ENCODE assay signal across 20 cellular contexts in genomic region chr1:25867210-25867991, GRCh38. TPM values are rescaled to one million over a fixed set of nuclear protein-coding genes. Genes with fewer than 3 reads are reported as not detected.
DNase-seq lines count a peak whose midpoint lies in the region; ATAC-seq, FAIRE-seq and TF ChIP-seq lines count a peak whose summit lies in the region.
"Had no signal": no experiment of that assay in that cellular context is flagged by ENCODE, and none has a peak within 500 bp of the region (broad histone marks: within the 10 kb centered on the region; RNA-seq: fewer than 3 reads in every experiment).

No MANE protein-coding gene starts in this region.

- 42% methylated on average over 9 of the region's 9 CpGs for WGBS in HepG2 (ENCODE audit: low lambda C conversion rate)
- 14 to 59% (median 33%) methylated on average over 9 of the region's 9 CpGs for WGBS in small intestine, 3 donors

- H3K27ac ChIP-seq in HepG2 (ENCODE audit: extremely low read length, insufficient read depth, low read length) (peak overlapping the region; percentile 60), small intestine (ENCODE audit: low read depth in 1 of 2, low read length in 1 of 2) (peak overlapping the region; percentile 78 to 79), coronary artery (no peak overlapping the region)
- H3K27ac ChIP-seq: BLaER1 treated with 17β-estradiol and CSF1 and Interleukin-3, amounts not matched to agents 10 nM and 100 nM; foreskin keratinocyte had no signal

- peaks cover 8 to 15% of the 10 kb centered on the region in 2 experiments; a peak in 4 of 5 replicates for H3K36me3 ChIP-seq in HepG2 (replicated peaks in 1 of 2; ENCODE audit: control insufficient read depth in 1 of 2, insufficient read depth in 2 of 2, low read length in 2 of 2)
- H3K36me3 ChIP-seq in small intestine (ENCODE audit: control insufficient read depth in 2 of 2, insufficient read depth in 2 of 2, low read length in 2 of 2): peaks cover 0 to 7% of the 10 kb centered on the region in 2 donors
- H3K36me3 ChIP-seq: transverse colon had no signal

- CTCF ChIA-PET in HepG2 (lab: Yijun Ruan, JAX; ENCODE audit: low intra/inter-chr PET ratio, low total read pairs): no interaction called here

- TF ChIP-seq EP300 in HepG2 (IDR thresholded peaks at IDR 0.05; ENCODE audit: low read depth in 2 of 2, low read length in 2 of 2) (no peak), HepG2 (CRISPR knock-in tag; IDR thresholded peaks at IDR 0.05; ENCODE audit: borderline replicate concordance) (no peak)

- DNase-seq in LNCaP clone FGC (ENCODE audit: low read depth) (peak; percentile 58), epithelial cell of proximal tubule (ENCODE audit: low read depth) (peak; percentile 82), HepG2 (ENCODE audit: low spot score) (peak; percentile 65), small intestine (peak; percentile 95), NCI-H345 treated with DMSO at 0.1 percent for 48 hours (lab: John Stamatoyannopoulos, UW; ENCODE audit: unreplicated experiment) (no peak), coronary artery (ENCODE audit: low spot score) (no peak)
- DNase-seq: activated B cell treated with CpG ODN at 0.5 μM for 24 hours; activated CD8-positive, alpha-beta memory T cell treated with anti-CD3 and anti-CD28 coated beads for 24 hours; activated effector memory CD4-positive, alpha-beta T cell treated with Interleukin-2 at 50 U/mL for 16 hours; amniotic stem cell; foreskin keratinocyte; NCI-H1092; stimulated activated naive B cell treated with anti-CD40 and anti-IgM and Interleukin-4, amounts not matched to agents 10 μg/mL and 1 μg/mL and 100 μg/mL, for 72 hours; T-helper 1 cell; transverse colon had no signal

- H3K4me1 ChIP-seq in HepG2 (ENCODE audit: insufficient read depth, low read length): peaks cover 77% of the 10 kb centered on the region
- H3K4me1 ChIP-seq in small intestine (ENCODE audit: control insufficient read depth in 2 of 2, insufficient read depth in 1 of 2, low read depth in 1 of 2, low read length in 1 of 2): peaks cover 5 to 7% of the 10 kb centered on the region in 2 donors

- H3K4me2 ChIP-seq in HepG2 (ENCODE audit: low read depth, low read length): peak overlapping the region; percentile 57

- no peak for TF ChIP-seq RAD21 in HepG2 (CRISPR knock-in tag; IDR thresholded peaks at IDR 0.05)

- ATAC-seq in HepG2 (peak; percentile 43), GM18907 (IDR thresholded peaks at IDR 0.05; ENCODE audit: unreplicated experiment) (no peak), GM21447 (IDR thresholded peaks at IDR 0.05; ENCODE audit: unreplicated experiment) (no peak)
- ATAC-seq: foreskin keratinocyte; K562; Right ventricle myocardium inferior; stimulated activated naive B cell treated with anti-CD40 and anti-IgM and Interleukin-4, amounts not matched to agents 10 μg/mL and 1 μg/mL and 100 μg/mL, for 72 hours had no signal

- no peaks in the 10 kb centered on the region for H3K9me3 ChIP-seq in HepG2 (ENCODE audit: low read length)
- no peaks in the 10 kb centered on the region for H3K9me3 ChIP-seq in small intestine (ENCODE audit: control insufficient read depth, low read depth)
- H3K9me3 ChIP-seq: BLaER1 treated with 17β-estradiol and CSF1 and Interleukin-3, amounts not matched to agents 10 nM and 100 nM; transverse colon had no signal

- H3K9ac ChIP-seq in HepG2 (ENCODE audit: insufficient read depth, low read depth, low read length): no peak overlapping the region
- H3K9ac ChIP-seq: BLaER1 treated with 17β-estradiol and CSF1 and Interleukin-3, amounts not matched to agents 10 nM and 100 nM had no signal

- intact Hi-C loops in HepG2 (cut with micrococcal nuclease; ENCODE audit: unreplicated experiment): no loop called here

- no peaks in the 10 kb centered on the region for H4K20me1 ChIP-seq in HepG2 (ENCODE audit: insufficient read depth, low read length)
- H4K20me1 ChIP-seq: BLaER1 treated with 17β-estradiol and CSF1 and Interleukin-3, amounts not matched to agents 10 nM and 100 nM had no signal

- in situ Hi-C loops in HepG2 (cut with HindIII; ENCODE audit: extremely low pct_ligation_motif_present, low pct_unique_long_range_greater_than_20kb): no loop called here

- peak in 1 of 2 experiments; percentile 32; a peak in 1 of 4 replicates for TF ChIP-seq POLR2A in HepG2 (IDR thresholded peaks at IDR 0.05; ENCODE audit: insufficient read depth in 1 of 2, low read depth in 2 of 2, low read length in 2 of 2)

- BruUV-seq in HepG2 (replicated peaks; lab: Mats Ljungman, UMichigan): no TSS peak

- no peak for TF ChIP-seq CTCF in LNCaP clone FGC (IDR thresholded peaks at IDR 0.05; ENCODE audit: control insufficient read depth, extremely low read depth, insufficient read depth)
- TF ChIP-seq CTCF in epithelial cell of proximal tubule (conservative IDR thresholded peaks at IDR 0.05; ENCODE audit: low read depth, low read length): no peak
- no peak for TF ChIP-seq CTCF in HepG2 (CRISPR knock-in tag; IDR thresholded peaks at IDR 0.05)
- TF ChIP-seq CTCF in coronary artery (IDR thresholded peaks at IDR 0.05): no peak

- H3K27me3 ChIP-seq in HepG2 (ENCODE audit: control insufficient read depth in 1 of 2, insufficient read depth in 2 of 2, low read length in 2 of 2): no peaks in the 10 kb centered on the region
- H3K27me3 ChIP-seq in small intestine (ENCODE audit: control insufficient read depth in 2 of 2, insufficient read depth in 2 of 2, low read length in 2 of 2): no peaks in the 10 kb centered on the region
- H3K27me3 ChIP-seq: BLaER1 treated with 17β-estradiol and CSF1 and Interleukin-3, amounts not matched to agents 10 nM and 100 nM; foreskin keratinocyte; transverse colon had no signal

- H3K79me2 ChIP-seq in HepG2 (ENCODE audit: insufficient read depth, low read length): no peaks in the 10 kb centered on the region

- FAIRE-seq in HepG2 (lab: Jason Lieb, UNC) (peak; percentile 55), small intestine (lab: Jason Lieb, UNC) (peak; percentile 15)
- FAIRE-seq: K562 had no signal

- H2AFZ ChIP-seq in HepG2 (ENCODE audit: low read length): no peak overlapping the region

- H3K4me3 ChIP-seq in LNCaP clone FGC (ENCODE audit: low read depth, low read length): no peak overlapping the region
- no peak overlapping the region for H3K4me3 ChIP-seq in epithelial cell of proximal tubule (ENCODE audit: low read depth, low read length)
- H3K4me3 ChIP-seq in HepG2 (replicated peaks in 1 of 3; ENCODE audit: insufficient read depth in 1 of 3, low read depth in 2 of 3, low read length in 3 of 3): no peak overlapping the region
- no peak overlapping the region for H3K4me3 ChIP-seq in small intestine (ENCODE audit: low read depth in 1 of 2, low read length in 2 of 2)
- H3K4me3 ChIP-seq in coronary artery: no peak overlapping the region
- H3K4me3 ChIP-seq: BLaER1 treated with 17β-estradiol and CSF1 and Interleukin-3, amounts not matched to agents 10 nM and 100 nM; K562; transverse colon had no signal

- POLR2A ChIA-PET in HepG2 (lab: Yijun Ruan, JAX): interaction anchor here (0.9 to 1.3 kb wide), 3 partner anchors 8 to 47 kb away, joined by 3 to 6 read pairs (median 5); partner anchors contain the start of genes MTFR1L and PAQR7

RNA-seq across cellular contexts. Expression of gene PAQR7, which starts 8.1 kb away (rescaled TPM):
- 9.4 and 15.0 TPM in 2 replicates for total RNA-seq in epithelial cell of proximal tubule
- total RNA-seq in HepG2 (2016; rRNA removed; fragmentation: Illumina TruSeq; extraction: Trizol): 6.0 and 13.2 TPM in 2 replicates
- total RNA-seq in HepG2 (2016; cell fraction: cytosol; rRNA removed; fragmentation: Illumina TruSeq; extraction: Trizol; ENCODE audit: low read depth): 4.1 and 4.7 TPM in 2 replicates
- 6.2 and 13.0 TPM in 2 replicates for total RNA-seq in HepG2 (2016; cell fraction: insoluble cytoplasmic fraction; rRNA removed; fragmentation: Illumina TruSeq; extraction: Trizol)
- 10.2 and 10.4 TPM in 2 replicates for total RNA-seq in HepG2 (2016; cell fraction: membrane; rRNA removed; fragmentation: Illumina TruSeq; extraction: Trizol)
- total RNA-seq in HepG2 (2016; cell fraction: nucleus; rRNA removed; fragmentation: Illumina TruSeq; extraction: Trizol): 8.2 and 9.4 TPM in 2 replicates
- 16.6 and 20.2 TPM in 2 replicates for polyA plus RNA-seq in HepG2 (2011; rRNA removed)
- polyA plus RNA-seq in HepG2 (2011; cell fraction: cytosol; rRNA removed): 19.1 and 22.5 TPM in 2 replicates
- polyA plus RNA-seq in HepG2 (2011; cell fraction: nucleus; rRNA removed): 17.0 and 18.5 TPM in 2 replicates
- polyA plus RNA-seq in HepG2 (2012): 13.9 and 14.2 TPM in 2 replicates
- polyA plus RNA-seq in HepG2 (2016; cell fraction: cytosol; fragmentation: Illumina TruSeq; extraction: Trizol; ENCODE audit: low read depth): 2.4 TPM in 2 replicates
- 4.5 and 5.3 TPM in 2 replicates for polyA plus RNA-seq in HepG2 (2016; cell fraction: insoluble cytoplasmic fraction; fragmentation: Illumina TruSeq; extraction: Trizol; ENCODE audit: low read depth)
- 5.2 and 5.6 TPM in 2 replicates for polyA plus RNA-seq in HepG2 (2016; cell fraction: membrane; fragmentation: Illumina TruSeq; extraction: Trizol; ENCODE audit: low read depth)
- polyA plus RNA-seq in HepG2 (2016; cell fraction: nucleus; fragmentation: Illumina TruSeq; extraction: Trizol; ENCODE audit: insufficient read depth, low read depth): 19.6 and 20.2 TPM in 2 replicates
- polyA minus RNA-seq in HepG2 (2011; rRNA and poly(A)+ RNA removed; ENCODE audit: low replicate concordance): 21.8 and 127 TPM in 2 replicates
- 28.0 and 29.7 TPM in 2 replicates for polyA minus RNA-seq in HepG2 (2011; cell fraction: cytosol; rRNA and poly(A)+ RNA removed)
- 6.8 and 10.7 TPM in 2 replicates for polyA minus RNA-seq in HepG2 (2011; cell fraction: nucleus; rRNA and poly(A)+ RNA removed)
- 10 to 100 TPM; 10.2 to 53.9 (median 23.5) TPM for polyA plus RNA-seq in small intestine

RNA-seq across cellular contexts. Expression of gene AUNIP, which starts 8.1 kb away (rescaled TPM):
- total RNA-seq in epithelial cell of proximal tubule: 6.2 and 13.0 TPM in 2 replicates
- 12.3 and 12.8 TPM in 2 replicates for total RNA-seq in HepG2 (2016; rRNA removed; fragmentation: Illumina TruSeq; extraction: Trizol)
- total RNA-seq in HepG2 (2016; cell fraction: cytosol; rRNA removed; fragmentation: Illumina TruSeq; extraction: Trizol; ENCODE audit: low read depth): 5.7 TPM in 2 replicates
- total RNA-seq in HepG2 (2016; cell fraction: insoluble cytoplasmic fraction; rRNA removed; fragmentation: Illumina TruSeq; extraction: Trizol): 12.6 and 14.1 TPM in 2 replicates
- 10.9 and 11.6 TPM in 2 replicates for total RNA-seq in HepG2 (2016; cell fraction: membrane; rRNA removed; fragmentation: Illumina TruSeq; extraction: Trizol)
- 10.2 and 12.0 TPM in 2 replicates for total RNA-seq in HepG2 (2016; cell fraction: nucleus; rRNA removed; fragmentation: Illumina TruSeq; extraction: Trizol)
- 2.4 and 3.8 TPM in 2 replicates for polyA plus RNA-seq in HepG2 (2011; rRNA removed)
- 2.0 and 2.5 TPM in 2 replicates for polyA plus RNA-seq in HepG2 (2011; cell fraction: cytosol; rRNA removed)
- 2.3 TPM in 2 replicates for polyA plus RNA-seq in HepG2 (2011; cell fraction: nucleus; rRNA removed)
- polyA plus RNA-seq in HepG2 (2012): 1.4 and 2.3 TPM in 2 replicates
- polyA plus RNA-seq in HepG2 (2016; cell fraction: cytosol; fragmentation: Illumina TruSeq; extraction: Trizol; ENCODE audit: low read depth): 2.5 and 3.0 TPM in 2 replicates
- 12.7 and 13.5 TPM in 2 replicates for polyA plus RNA-seq in HepG2 (2016; cell fraction: insoluble cytoplasmic fraction; fragmentation: Illumina TruSeq; extraction: Trizol; ENCODE audit: low read depth)
- polyA plus RNA-seq in HepG2 (2016; cell fraction: membrane; fragmentation: Illumina TruSeq; extraction: Trizol; ENCODE audit: low read depth): 4.7 and 4.8 TPM in 2 replicates
- polyA plus RNA-seq in HepG2 (2016; cell fraction: nucleus; fragmentation: Illumina TruSeq; extraction: Trizol; ENCODE audit: insufficient read depth, low read depth): 7.1 and 8.3 TPM in 2 replicates
- polyA minus RNA-seq in HepG2 (2011; rRNA and poly(A)+ RNA removed; ENCODE audit: low replicate concordance): 4.6 and 20.8 TPM in 2 replicates
- polyA minus RNA-seq in HepG2 (2011; cell fraction: cytosol; rRNA and poly(A)+ RNA removed): 2.7 and 3.9 TPM in 2 replicates
- polyA minus RNA-seq in HepG2 (2011; cell fraction: nucleus; rRNA and poly(A)+ RNA removed): 5.7 and 7.3 TPM in 2 replicates
- 1 to 10 TPM in 1 of 3 donors, under 1 TPM in 1, not detected in 1; 0.67 to 3.2 TPM for polyA plus RNA-seq in small intestine
- total RNA-seq: Right ventricle myocardium inferior had no signal

RNA-seq across cellular contexts. Expression of gene STMN1, which starts 38.8 kb away (rescaled TPM):
- total RNA-seq in epithelial cell of proximal tubule: 396 and 554 TPM in 2 replicates
- 409 and 618 TPM in 2 replicates for total RNA-seq in HepG2 (2016; rRNA removed; fragmentation: Illumina TruSeq; extraction: Trizol)
- 56.4 and 56.9 TPM in 2 replicates for total RNA-seq in HepG2 (2016; cell fraction: cytosol; rRNA removed; fragmentation: Illumina TruSeq; extraction: Trizol; ENCODE audit: low read depth)
- 416 and 627 TPM in 2 replicates for total RNA-seq in HepG2 (2016; cell fraction: insoluble cytoplasmic fraction; rRNA removed; fragmentation: Illumina TruSeq; extraction: Trizol)
- total RNA-seq in HepG2 (2016; cell fraction: membrane; rRNA removed; fragmentation: Illumina TruSeq; extraction: Trizol): 77.5 and 91.5 TPM in 2 replicates
- total RNA-seq in HepG2 (2016; cell fraction: nucleus; rRNA removed; fragmentation: Illumina TruSeq; extraction: Trizol): 147 and 152 TPM in 2 replicates
- 27.3 and 45.9 TPM in 2 replicates for polyA plus RNA-seq in HepG2 (2011; rRNA removed)
- 14.4 and 19.7 TPM in 2 replicates for polyA plus RNA-seq in HepG2 (2011; cell fraction: cytosol; rRNA removed)
- 19.5 and 20.7 TPM in 2 replicates for polyA plus RNA-seq in HepG2 (2011; cell fraction: nucleus; rRNA removed)
- 58.4 and 155 TPM in 2 replicates for polyA plus RNA-seq in HepG2 (2012)
- 80.3 and 82.5 TPM in 2 replicates for polyA plus RNA-seq in HepG2 (2016; cell fraction: cytosol; fragmentation: Illumina TruSeq; extraction: Trizol; ENCODE audit: low read depth)
- polyA plus RNA-seq in HepG2 (2016; cell fraction: insoluble cytoplasmic fraction; fragmentation: Illumina TruSeq; extraction: Trizol; ENCODE audit: low read depth): 774 and 823 TPM in 2 replicates
- polyA plus RNA-seq in HepG2 (2016; cell fraction: membrane; fragmentation: Illumina TruSeq; extraction: Trizol; ENCODE audit: low read depth): 86.8 and 89.3 TPM in 2 replicates
- polyA plus RNA-seq in HepG2 (2016; cell fraction: nucleus; fragmentation: Illumina TruSeq; extraction: Trizol; ENCODE audit: insufficient read depth, low read depth): 316 and 323 TPM in 2 replicates
- 11.3 and 32.5 TPM in 2 replicates for polyA minus RNA-seq in HepG2 (2011; rRNA and poly(A)+ RNA removed; ENCODE audit: low replicate concordance)
- polyA minus RNA-seq in HepG2 (2011; cell fraction: cytosol; rRNA and poly(A)+ RNA removed): 18.3 and 20.7 TPM in 2 replicates
- polyA minus RNA-seq in HepG2 (2011; cell fraction: nucleus; rRNA and poly(A)+ RNA removed): 22.0 and 32.7 TPM in 2 replicates
- 100 to 1,000 TPM in 1 of 3 donors, 10 to 100 TPM in 2; 30.9 to 248 (median 37.3) TPM for polyA plus RNA-seq in small intestine

RNA-seq across cellular contexts. Expression of gene MTFR1L, which starts 47.6 kb away (rescaled TPM):
- total RNA-seq in epithelial cell of proximal tubule (21.6 and 27.3 TPM in 2 replicates), HepG2 (2016; rRNA removed; fragmentation: Illumina TruSeq; extraction: Trizol) (38.0 and 47.5 TPM in 2 replicates)
- 28.2 and 30.9 TPM in 2 replicates for total RNA-seq in HepG2 (2016; cell fraction: cytosol; rRNA removed; fragmentation: Illumina TruSeq; extraction: Trizol; ENCODE audit: low read depth)
- 40.1 and 47.2 TPM in 2 replicates for total RNA-seq in HepG2 (2016; cell fraction: insoluble cytoplasmic fraction; rRNA removed; fragmentation: Illumina TruSeq; extraction: Trizol)
- total RNA-seq in HepG2 (2016; cell fraction: membrane; rRNA removed; fragmentation: Illumina TruSeq; extraction: Trizol): 56.8 and 65.1 TPM in 2 replicates
- 25.8 and 26.4 TPM in 2 replicates for total RNA-seq in HepG2 (2016; cell fraction: nucleus; rRNA removed; fragmentation: Illumina TruSeq; extraction: Trizol)
- polyA plus RNA-seq in HepG2 (2011; rRNA removed) (55.7 and 68.1 TPM in 2 replicates), small intestine (100 to 1,000 TPM in 1 of 3 donors, 10 to 100 TPM in 2; 37.7 to 181 (median 96.2) TPM)
- polyA plus RNA-seq in HepG2 (2011; cell fraction: cytosol; rRNA removed): 36.1 and 44.8 TPM in 2 replicates
- polyA plus RNA-seq in HepG2 (2011; cell fraction: nucleus; rRNA removed): 196 and 210 TPM in 2 replicates
- polyA plus RNA-seq in HepG2 (2012): 39.2 and 42.0 TPM in 2 replicates
- 28.1 and 35.4 TPM in 2 replicates for polyA plus RNA-seq in HepG2 (2016; cell fraction: cytosol; fragmentation: Illumina TruSeq; extraction: Trizol; ENCODE audit: low read depth)
- polyA plus RNA-seq in HepG2 (2016; cell fraction: insoluble cytoplasmic fraction; fragmentation: Illumina TruSeq; extraction: Trizol; ENCODE audit: low read depth): 45.3 and 52.8 TPM in 2 replicates
- 52.1 and 54.5 TPM in 2 replicates for polyA plus RNA-seq in HepG2 (2016; cell fraction: membrane; fragmentation: Illumina TruSeq; extraction: Trizol; ENCODE audit: low read depth)
- polyA plus RNA-seq in HepG2 (2016; cell fraction: nucleus; fragmentation: Illumina TruSeq; extraction: Trizol; ENCODE audit: insufficient read depth, low read depth): 60.6 and 65.4 TPM in 2 replicates
- 29.8 and 53.8 TPM in 2 replicates for polyA minus RNA-seq in HepG2 (2011; rRNA and poly(A)+ RNA removed; ENCODE audit: low replicate concordance)
- 18.0 and 18.1 TPM in 2 replicates for polyA minus RNA-seq in HepG2 (2011; cell fraction: cytosol; rRNA and poly(A)+ RNA removed)
- polyA minus RNA-seq in HepG2 (2011; cell fraction: nucleus; rRNA and poly(A)+ RNA removed): 23.8 and 32.3 TPM in 2 replicates

Comparison
In these comparisons a context has a peak if more than half of its experiments do, and no peak if none do; other contexts are left out.
1. DNase-seq: peak in LNCaP clone FGC (single experiment), epithelial cell of proximal tubule (single experiment), HepG2 (single experiment) and small intestine (single experiment); none in NCI-H345 treated with DMSO at 0.1 percent for 48 hours (single experiment) and coronary artery (single experiment).
2. H3K27ac ChIP-seq: peak in HepG2 (single experiment) and small intestine (2 of 2); none in coronary artery (0 of 2).